ENCODE assay signal across 14 cellular contexts in genomic region chr2:72982219-72982618, GRCh38.
DNase-seq lines count a peak whose midpoint lies in the region; ATAC-seq and TF ChIP-seq lines count a peak whose summit lies in the region.
"Had no signal": no experiment of that assay in that cellular context is flagged by ENCODE, and none has a peak within 500 bp of the region (broad histone marks: within the 10 kb centered on the region; RNA-seq: fewer than 3 reads in every experiment).

No MANE protein-coding gene starts in this region.

- no peak overlapping the region for H3K4me3 Mint-ChIP-seq in stimulated activated naive CD8-positive, alpha-beta T cell treated with anti-CD3 and anti-CD28 coated beads, Interleukin-15, amount 100 ng/mL, for 72 hours

- peaks cover 6% of the 10 kb centered on the region for H3K4me1 Mint-ChIP-seq in stimulated activated naive CD8-positive, alpha-beta T cell treated with anti-CD3 and anti-CD28 coated beads, Interleukin-15, amount 100 ng/mL, for 72 hours

- ATAC-seq in stimulated activated naive CD8-positive, alpha-beta T cell treated with anti-CD3 and anti-CD28 coated beads, Interleukin-15, Interleukin-2, amounts not matched to agents 100 U/mL and 50 U/mL, for 24 hours, result peak; percentile 17
- ATAC-seq in stimulated activated naive CD8-positive, alpha-beta T cell treated with anti-CD3 and anti-CD28 coated beads, Interleukin-15, amount 100 ng/mL, for 72 hours, result no peak
- ATAC-seq in GM19324 (IDR thresholded peaks at IDR 0.05; ENCODE audit: low FRiP score, unreplicated experiment) (no peak), GM21576 (IDR thresholded peaks at IDR 0.05; ENCODE audit: unreplicated experiment) (no peak), HG03135 (IDR thresholded peaks at IDR 0.05; ENCODE audit: unreplicated experiment) (no peak)

- no peaks in the 10 kb centered on the region for H3K27me3 Mint-ChIP-seq in stimulated activated naive CD8-positive, alpha-beta T cell treated with anti-CD3 and anti-CD28 coated beads, Interleukin-15, amount 100 ng/mL, for 72 hours

- TF ChIP-seq CTCF in fibroblast of villous mesenchyme (IDR thresholded peaks at IDR 0.05; ENCODE audit: insufficient read depth, low read depth, low read length), result no peak

- no peak for DNase-seq in stimulated activated naive CD8-positive, alpha-beta T cell treated with anti-CD3 and anti-CD28 coated beads, Interleukin-15, Interleukin-2, amounts not matched to agents 100 U/mL and 50 U/mL, for 24 hours
- no peak for DNase-seq in stimulated activated naive CD8-positive, alpha-beta T cell treated with anti-CD3 and anti-CD28 coated beads, Interleukin-15, amount 100 ng/mL, for 72 hours
- peak; percentile 51 for DNase-seq in M059J (ENCODE audit: low read depth)
- peak; percentile 6 for DNase-seq in fibroblast of villous mesenchyme (ENCODE audit: low read depth)
- DNase-seq: ACHN, DMS79, NCI-H1105, NCI-H1694, NCI-H2081 treated with DMSO at 0.1 percent for 48 hours, NCI-H446 treated with DMSO at 0.1 percent for 48 hours had no signal

- H3K9me3 Mint-ChIP-seq in stimulated activated naive CD8-positive, alpha-beta T cell treated with anti-CD3 and anti-CD28 coated beads, Interleukin-15, amount 100 ng/mL, for 72 hours, result no peaks in the 10 kb centered on the region

- no peak overlapping the region for H3K4me3 ChIP-seq in fibroblast of villous mesenchyme (ENCODE audit: low read depth, low read length)
- H3K4me3 ChIP-seq: HAP-1 had no signal

- no peak overlapping the region for H3K27ac Mint-ChIP-seq in stimulated activated naive CD8-positive, alpha-beta T cell treated with anti-CD3 and anti-CD28 coated beads, Interleukin-15, amount 100 ng/mL, for 72 hours

Comparison
In these comparisons a context has a peak if more than half of its experiments do, and no peak if none do; other contexts are left out.
1. DNase-seq: peak in M059J (single experiment) and fibroblast of villous mesenchyme (single experiment); none in stimulated activated naive CD8-positive, alpha-beta T cell treated with anti-CD3 and anti-CD28 coated beads, Interleukin-15, Interleukin-2, amounts not matched to agents 100 U/mL and 50 U/mL, for 24 hours (single experiment) and stimulated activated naive CD8-positive, alpha-beta T cell treated with anti-CD3 and anti-CD28 coated beads, Interleukin-15, amount 100 ng/mL, for 72 hours (0 of 2).